9 cellular contexts compared by ENCODE assay signal in the genomic region with DNA sequence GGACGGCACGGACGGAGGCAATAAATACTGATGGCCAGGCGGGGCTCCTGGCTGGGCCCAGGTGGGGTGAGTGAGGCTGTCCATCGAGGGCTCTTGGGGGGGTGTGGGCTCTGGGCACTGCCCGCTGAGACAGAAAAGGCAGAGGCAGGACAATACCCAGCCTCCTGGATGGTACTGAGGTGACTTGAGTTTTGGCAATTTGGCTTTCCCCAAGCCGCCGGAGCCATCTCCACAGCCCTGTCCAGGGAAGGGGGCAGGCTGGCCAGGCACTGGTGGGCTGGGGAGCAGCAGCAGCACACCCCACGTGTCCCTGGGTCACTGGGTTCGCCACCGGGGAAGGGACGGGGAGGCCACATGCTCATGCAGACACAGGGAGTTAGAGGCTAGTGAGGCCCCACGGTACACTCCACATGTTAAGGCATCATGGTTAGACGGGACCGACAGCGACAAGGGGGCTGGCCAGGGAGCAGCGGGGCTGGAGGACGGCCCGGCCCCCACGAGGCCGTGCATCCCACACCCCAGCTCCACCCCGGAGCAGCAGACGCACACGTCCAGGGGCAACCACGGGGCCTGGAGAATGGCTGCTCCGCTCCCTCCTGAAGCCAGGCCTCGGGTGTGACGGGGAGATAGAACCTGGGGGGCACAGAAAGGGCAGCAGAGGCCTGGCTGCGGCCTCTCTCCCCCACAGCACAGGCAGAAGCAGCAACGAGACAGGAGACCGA. TPM values are rescaled to one million over a fixed set of nuclear protein-coding genes. Genes with fewer than 3 reads are reported as not detected.
DNase-seq lines count a peak whose midpoint lies in the region; ATAC-seq, FAIRE-seq and TF ChIP-seq lines count a peak whose summit lies in the region.
"Had no signal": no experiment of that assay in that cellular context is flagged by ENCODE, and none has a peak within 500 bp of the region (broad histone marks: within the 10 kb centered on the region; RNA-seq: fewer than 3 reads in every experiment).

No MANE protein-coding gene starts in this region.

- in situ Hi-C loops in mammary epithelial cell (cut with MboI; ENCODE audit: low sequenced_read_pairs in 2 of 2) = no loop called here

- H3K4me1 Mint-ChIP-seq in MCF 10A (ENCODE audit: insufficient read depth, unreplicated experiment) = peaks cover 25% of the 10 kb centered on the region

- peak overlapping the region; percentile 49 for H3K4me3 Mint-ChIP-seq in MCF 10A (ENCODE audit: unreplicated experiment)

- CTCF ChIA-PET in MCF 10A (lab: Yijun Ruan, JAX) = no interaction called here
- CTCF ChIA-PET in mammary epithelial cell (lab: Charles Lee; ENCODE audit: low non-redundant PET) = no interaction called here

- H4K20me1 ChIP-seq in mammary epithelial cell (ENCODE audit: insufficient read depth, low read length) = peaks cover 5% of the 10 kb centered on the region
- H4K20me1 ChIP-seq in keratinocyte (ENCODE audit: control insufficient read depth, extremely low read depth, insufficient read depth, low read length) = peaks cover 19% of the 10 kb centered on the region

- intact Hi-C loops in MCF 10A (cut with micrococcal nuclease) (loop anchor here (10.0 kb wide), 1 partner anchor 47 kb away; a partner anchor contains a TSS), mammary epithelial cell (cut with micrococcal nuclease) (loop anchor here (1.0 to 10.0 kb wide), 2 partner anchors 8 to 353 kb away; a partner anchor contains a TSS)

- peaks cover 5% of the 10 kb centered on the region for H3K9me1 ChIP-seq in keratinocyte (ENCODE audit: control insufficient read depth, extremely low read depth, insufficient read depth, low read length)

- DNase-seq in MCF 10A (ENCODE audit: unreplicated experiment) (peak; percentile 48), mammary epithelial cell (no peak), WERI-Rb-1 (no peak), keratinocyte (ENCODE audit: low read depth, low spot score) (no peak), tibial nerve (ENCODE audit: low spot score in 2 of 2) (no peak), NCI-H146 treated with DMSO at 0.1 percent for 48 hours (lab: John Stamatoyannopoulos, UW; ENCODE audit: unreplicated experiment) (no peak)

- no peak overlapping the region for H3K27ac ChIP-seq in mammary epithelial cell (ENCODE audit: insufficient read depth, low read depth, low read length)
- peak overlapping the region; percentile 42 for H3K27ac ChIP-seq in WERI-Rb-1
- H3K27ac ChIP-seq in keratinocyte (ENCODE audit: control insufficient read depth, insufficient read depth, low read length) = peak overlapping the region; percentile 40
- peak overlapping the region in 3 of 4 donors; percentile 73 to 99 (median 88) for H3K27ac ChIP-seq in tibial nerve

- TF ChIP-seq CTCF in MCF 10A (IDR thresholded peaks at IDR 0.05; ENCODE audit: unreplicated experiment) (no peak), mammary epithelial cell (conservative IDR thresholded peaks at IDR 0.05 in 1 of 2, IDR thresholded peaks at IDR 0.05 in 1 of 2; ENCODE audit: extremely low read depth in 1 of 2, insufficient read depth in 1 of 2, low read depth in 1 of 2, low read length in 2 of 2) (no peak), WERI-Rb-1 (IDR thresholded peaks at IDR 0.05; ENCODE audit: low read depth, low read length) (no peak), keratinocyte (optimal IDR thresholded peaks at IDR 0.05 in 1 of 3, IDR thresholded peaks at IDR 0.05 in 1 of 3, conservative IDR thresholded peaks at IDR 0.05 in 1 of 3; ENCODE audit: extremely low read depth in 1 of 3, insufficient read depth in 2 of 3, low read length in 3 of 3) (no peak), tibial nerve (IDR thresholded peaks at IDR 0.05) (no peak)

- TF ChIP-seq EP300 in tibial nerve (IDR thresholded peaks at IDR 0.05) = peak in 1 of 2 donors; percentile 4

- WGBS in mammary epithelial cell (ENCODE audit: low coverage, missing lambda C conversion rate) = 70% methylated on average over 5 of the region's 31 CpGs
- 51 to 58% methylated on average over 16 to 29 of the region's 31 CpGs for WGBS in tibial nerve, 2 donors

- H2AFZ ChIP-seq in mammary epithelial cell (ENCODE audit: low read depth, low read length) (no peak overlapping the region), keratinocyte (ENCODE audit: control insufficient read depth, low read length) (no peak overlapping the region)

- no peaks in the 10 kb centered on the region for H3K27me3 Mint-ChIP-seq in MCF 10A (ENCODE audit: insufficient read depth, unreplicated experiment)

- BruUV-seq in MCF 10A (replicated peaks; lab: Mats Ljungman, UMichigan) = no TSS peak
- BruUV-seq in mammary epithelial cell (replicated peaks; lab: Mats Ljungman, UMichigan) = no TSS peak

- H3K36me3 ChIP-seq in mammary epithelial cell (ENCODE audit: insufficient read depth, low read length) (peaks cover 3% of the 10 kb centered on the region), WERI-Rb-1 (peaks cover 56% of the 10 kb centered on the region), keratinocyte (ENCODE audit: control insufficient read depth in 2 of 2, extremely low read depth in 1 of 2, insufficient read depth in 2 of 2, low read length in 2 of 2) (peaks cover 20 to 34% of the 10 kb centered on the region in 2 experiments), tibial nerve (peaks cover 0 to 63% (median 17%) of the 10 kb centered on the region in 3 donors)

- H3K4me2 ChIP-seq in mammary epithelial cell (ENCODE audit: insufficient read depth, low read depth, low read length) = no peak overlapping the region
- peak overlapping the region; percentile 10 for H3K4me2 ChIP-seq in keratinocyte (ENCODE audit: control insufficient read depth, extremely low read depth, insufficient read depth, low read depth, low read length)

- peak overlapping the region; percentile 28 for H3K27ac Mint-ChIP-seq in MCF 10A (ENCODE audit: low read depth, unreplicated experiment)

- no peaks in the 10 kb centered on the region for H3K9me3 Mint-ChIP-seq in MCF 10A (ENCODE audit: unreplicated experiment)

- H3K79me2 ChIP-seq in mammary epithelial cell (ENCODE audit: insufficient read depth, low read length) = peaks cover 66% of the 10 kb centered on the region
- peaks cover 49% of the 10 kb centered on the region for H3K79me2 ChIP-seq in keratinocyte (ENCODE audit: control insufficient read depth, insufficient read depth, low read length)

- FAIRE-seq in keratinocyte (lab: Jason Lieb, UNC) = no peak

- H3K9me3 ChIP-seq in mammary epithelial cell (replicated peaks; ENCODE audit: insufficient read depth, low read length) (no peaks in the 10 kb centered on the region), WERI-Rb-1 (ENCODE audit: severe bottlenecking) (no peaks in the 10 kb centered on the region), keratinocyte (ENCODE audit: control insufficient read depth, low read depth, low read length) (no peaks in the 10 kb centered on the region), tibial nerve (no peaks in the 10 kb centered on the region)

- ATAC-seq in HG03565 (IDR thresholded peaks at IDR 0.05; ENCODE audit: unreplicated experiment) (no peak), GM18907 (IDR thresholded peaks at IDR 0.05; ENCODE audit: unreplicated experiment) (no peak)

- POLR2A ChIA-PET in MCF 10A (lab: Yijun Ruan, JAX) = interaction anchor here (0.6 to 3.0 kb wide), 7 partner anchors 18 to 164 kb away, joined by 3 to 21 read pairs (median 5); a partner anchor contains a TSS

- no peak overlapping the region for H3K4me3 ChIP-seq in mammary epithelial cell (replicated peaks in 1 of 3; ENCODE audit: insufficient read depth in 1 of 3, low read depth in 2 of 3, low read length in 3 of 3)
- H3K4me3 ChIP-seq in WERI-Rb-1 (ENCODE audit: low read depth, low read length) = no peak overlapping the region
- no peak overlapping the region for H3K4me3 ChIP-seq in keratinocyte (ENCODE audit: control insufficient read depth in 2 of 3, extremely low read depth in 1 of 3, insufficient read depth in 2 of 3, low read depth in 1 of 3, low read length in 3 of 3)
- H3K4me3 ChIP-seq in tibial nerve = no peak overlapping the region

- TF ChIP-seq POLR2A in tibial nerve (IDR thresholded peaks at IDR 0.05) = no peak

- H3K36me3 Mint-ChIP-seq in MCF 10A (ENCODE audit: insufficient read depth, unreplicated experiment) = peaks cover 83% of the 10 kb centered on the region

- dilution Hi-C loops in mammary epithelial cell (cut with HindIII; ENCODE audit: low sequenced_read_pairs) = no loop called here
- dilution Hi-C loops in keratinocyte (cut with MboI; ENCODE audit: extremely low pct_ligation_motif_present, low sequenced_read_pairs) = no loop called here

- H3K4me1 ChIP-seq in mammary epithelial cell (ENCODE audit: insufficient read depth, low read length) = peaks cover 34% of the 10 kb centered on the region
- H3K4me1 ChIP-seq in keratinocyte (ENCODE audit: control insufficient read depth, extremely low read depth, insufficient read depth, low read length) = peaks cover 32% of the 10 kb centered on the region
- H3K4me1 ChIP-seq in tibial nerve = peaks cover 0 to 71% (median 36%) of the 10 kb centered on the region in 4 donors

- H3K9ac ChIP-seq in mammary epithelial cell (ENCODE audit: insufficient read depth, low read length) = no peak overlapping the region
- H3K9ac ChIP-seq in keratinocyte (ENCODE audit: control insufficient read depth, extremely low read depth, insufficient read depth, low read length) = peak overlapping the region; percentile 22

- H3K27me3 ChIP-seq in mammary epithelial cell (ENCODE audit: insufficient read depth, low read length) (no peaks in the 10 kb centered on the region), WERI-Rb-1 (ENCODE audit: insufficient read depth, low read depth, severe bottlenecking) (no peaks in the 10 kb centered on the region), keratinocyte (ENCODE audit: control insufficient read depth, extremely low read depth, insufficient read depth, low read length) (no peaks in the 10 kb centered on the region), tibial nerve (no peaks in the 10 kb centered on the region)

RNA-seq across cellular contexts. Expression of a gene that starts 3.0 kb away (rescaled TPM):
- 271 and 324 TPM in 2 replicates for total RNA-seq in MCF 10A (2022)
- total RNA-seq in mammary epithelial cell = 100 to 1,000 TPM; 115 to 549 TPM
- polyA plus RNA-seq in mammary epithelial cell = 278 TPM
- polyA minus RNA-seq in mammary epithelial cell = 106 TPM
- polyA plus RNA-seq in keratinocyte = 51.7 to 280 TPM (median 65.7 TPM) in 3 replicates
- 177 TPM for polyA plus RNA-seq in keratinocyte (2011; ENCODE audit: low read depth)
- polyA plus RNA-seq in keratinocyte (2011; cell fraction: cytosol; rRNA removed) = 79.2 and 173 TPM in 2 replicates
- 192 and 235 TPM in 2 replicates for polyA plus RNA-seq in keratinocyte (2011; cell fraction: nucleus; rRNA removed)
- polyA plus RNA-seq in keratinocyte (2012; ENCODE audit: low replicate concordance) = 180 and 708 TPM in 2 replicates
- 26.6 to 165 TPM (median 38.6 TPM) in 3 replicates for polyA minus RNA-seq in keratinocyte
- polyA minus RNA-seq in keratinocyte (2011; cell fraction: cytosol; rRNA and poly(A)+ RNA removed) = 263 TPM
- polyA minus RNA-seq in keratinocyte (2011; cell fraction: nucleus; rRNA and poly(A)+ RNA removed) = 52.4 and 54.8 TPM in 2 replicates
- 100 to 1,000 TPM; 190 to 484 (median 237) TPM for total RNA-seq in tibial nerve

RNA-seq across cellular contexts. Expression of a gene that starts 7.8 kb away (rescaled TPM):
- total RNA-seq in MCF 10A (2022) (894 and 1,111 TPM in 2 replicates), mammary epithelial cell (100 to 1,000 TPM; 827 to 995 TPM), tibial nerve (100 to 1,000 TPM; 385 to 594 (median 472) TPM)
- polyA plus RNA-seq in mammary epithelial cell (57.2 TPM), keratinocyte (75.2 to 149 TPM (median 110 TPM) in 3 replicates)
- polyA minus RNA-seq in mammary epithelial cell (772 TPM), keratinocyte (110 to 568 TPM (median 110 TPM) in 3 replicates)
- 1,303 TPM for polyA plus RNA-seq in keratinocyte (2011; ENCODE audit: low read depth)
- 161 and 187 TPM in 2 replicates for polyA plus RNA-seq in keratinocyte (2011; cell fraction: cytosol; rRNA removed)
- polyA plus RNA-seq in keratinocyte (2011; cell fraction: nucleus; rRNA removed) = 310 and 353 TPM in 2 replicates
- 589 and 687 TPM in 2 replicates for polyA plus RNA-seq in keratinocyte (2012; ENCODE audit: low replicate concordance)
- polyA minus RNA-seq in keratinocyte (2011; cell fraction: cytosol; rRNA and poly(A)+ RNA removed) = 263 TPM
- polyA minus RNA-seq in keratinocyte (2011; cell fraction: nucleus; rRNA and poly(A)+ RNA removed) = 229 and 341 TPM in 2 replicates

RNA-seq across cellular contexts. Expression of a gene that starts 23.3 kb away (rescaled TPM):
- 114 and 115 TPM in 2 replicates for total RNA-seq in MCF 10A (2022)
- 100 to 1,000 TPM in 1 of 2 donors, 10 to 100 TPM in 1; 51.2 to 106 TPM for total RNA-seq in mammary epithelial cell
- 72.8 TPM for polyA plus RNA-seq in mammary epithelial cell
- polyA minus RNA-seq in mammary epithelial cell = 122 TPM
- polyA plus RNA-seq in keratinocyte = 49.6 to 84.5 TPM (median 68.3 TPM) in 3 replicates
- polyA plus RNA-seq in keratinocyte (2011; ENCODE audit: low read depth) = 145 TPM
- polyA plus RNA-seq in keratinocyte (2011; cell fraction: cytosol; rRNA removed) = 34.4 and 52.0 TPM in 2 replicates
- polyA plus RNA-seq in keratinocyte (2011; cell fraction: nucleus; rRNA removed) = 35.9 and 36.9 TPM in 2 replicates
- 42.7 and 84.5 TPM in 2 replicates for polyA plus RNA-seq in keratinocyte (2012; ENCODE audit: low replicate concordance)
- polyA minus RNA-seq in keratinocyte = 52.5 to 62.2 TPM (median 53.3 TPM) in 3 replicates
- 71.4 TPM for polyA minus RNA-seq in keratinocyte (2011; cell fraction: cytosol; rRNA and poly(A)+ RNA removed)
- polyA minus RNA-seq in keratinocyte (2011; cell fraction: nucleus; rRNA and poly(A)+ RNA removed) = 12.3 and 16.3 TPM in 2 replicates
- total RNA-seq in tibial nerve = 10 to 100 TPM; 44.5 to 67.2 (median 63.5) TPM

RNA-seq across cellular contexts. Expression of a gene that starts 23.4 kb away (rescaled TPM):
- total RNA-seq in MCF 10A (2022) (144 and 151 TPM in 2 replicates), mammary epithelial cell (100 to 1,000 TPM in 1 of 2 donors, 10 to 100 TPM in 1; 65.3 to 112 TPM), tibial nerve (100 to 1,000 TPM in 3 of 4 donors, 10 to 100 TPM in 1; 95.4 to 116 (median 106) TPM)
- polyA plus RNA-seq in mammary epithelial cell (285 TPM), keratinocyte (195 to 269 TPM (median 230 TPM) in 3 replicates)
- polyA minus RNA-seq in mammary epithelial cell (68.5 TPM), keratinocyte (42.9 to 62.8 TPM (median 44.0 TPM) in 3 replicates)
- 222 TPM for polyA plus RNA-seq in keratinocyte (2011; ENCODE audit: low read depth)
- polyA plus RNA-seq in keratinocyte (2011; cell fraction: cytosol; rRNA removed) = 116 and 309 TPM in 2 replicates
- polyA plus RNA-seq in keratinocyte (2011; cell fraction: nucleus; rRNA removed) = 82.3 and 85.9 TPM in 2 replicates
- 183 and 209 TPM in 2 replicates for polyA plus RNA-seq in keratinocyte (2012; ENCODE audit: low replicate concordance)
- polyA minus RNA-seq in keratinocyte (2011; cell fraction: cytosol; rRNA and poly(A)+ RNA removed) = 130 TPM
- polyA minus RNA-seq in keratinocyte (2011; cell fraction: nucleus; rRNA and poly(A)+ RNA removed) = 15.6 and 17.4 TPM in 2 replicates

RNA-seq across cellular contexts. Expression of a gene that starts 33.3 kb away (rescaled TPM):
- total RNA-seq in MCF 10A (2022) = 0.29 TPM in 1 of 2 replicates, not detected in the other
- total RNA-seq in mammary epithelial cell = 1 to 10 TPM in 1 of 2 donors, not detected in 1; 1.5 TPM
- 0.09 TPM for polyA plus RNA-seq in mammary epithelial cell
- not detected for polyA minus RNA-seq in mammary epithelial cell
- polyA plus RNA-seq in keratinocyte = 0.12 to 0.99 TPM in 2 of 3 replicates, not detected in the other
- not detected for polyA plus RNA-seq in keratinocyte (2011; ENCODE audit: low read depth)
- 0.10 and 0.11 TPM in 2 replicates for polyA plus RNA-seq in keratinocyte (2011; cell fraction: cytosol; rRNA removed)
- 1.2 and 1.3 TPM in 2 replicates for polyA plus RNA-seq in keratinocyte (2011; cell fraction: nucleus; rRNA removed)
- polyA plus RNA-seq in keratinocyte (2012; ENCODE audit: low replicate concordance) = 0.15 and 1.3 TPM in 2 replicates
- polyA minus RNA-seq in keratinocyte = not detected in 3 replicates
- polyA minus RNA-seq in keratinocyte (2011; cell fraction: cytosol; rRNA and poly(A)+ RNA removed) = not detected
- not detected in 2 replicates for polyA minus RNA-seq in keratinocyte (2011; cell fraction: nucleus; rRNA and poly(A)+ RNA removed)
- 1 to 10 TPM in 1 of 4 donors, not detected in 3; 2.6 TPM for total RNA-seq in tibial nerve
- total RNA-seq: renal cortical epithelial cell had no signal
